In the genomic region with DNA sequence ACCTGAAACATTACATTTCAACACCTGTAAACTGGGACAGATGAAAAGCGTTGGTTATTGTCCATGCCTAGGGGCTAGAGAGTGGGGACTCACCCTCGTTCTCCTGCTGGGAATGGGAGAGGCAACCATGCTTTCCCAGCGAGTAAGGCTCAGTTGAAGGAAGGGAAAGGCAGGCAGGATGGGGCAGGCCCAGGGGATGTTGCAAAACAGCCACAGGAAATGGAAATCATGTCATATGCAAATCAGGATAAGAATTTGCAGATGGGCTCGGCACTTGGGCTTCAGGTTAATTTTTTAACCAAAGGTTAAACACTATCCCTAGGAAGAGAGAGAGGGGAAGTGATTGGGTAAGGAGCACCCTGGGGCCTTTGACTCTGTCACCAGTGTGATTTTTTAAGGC, we compare ENCODE assay signal across 8 cellular contexts. TPM values are rescaled to one million over a fixed set of nuclear protein-coding genes. Genes with fewer than 3 reads are reported as not detected.
DNase-seq lines count a peak whose midpoint lies in the region; ATAC-seq, FAIRE-seq and TF ChIP-seq lines count a peak whose summit lies in the region.

No MANE protein-coding gene starts in this region.

- CTCF ChIA-PET in A549 (lab: Yijun Ruan, JAX), result no interaction called here

- FAIRE-seq in A549 (lab: Jason Lieb, UNC), result no peak

- DNase-seq in A549 (ENCODE audit: low read depth in 1 of 2, low spot score in 1 of 2), result no peak
- DNase-seq in choroid plexus epithelial cell (ENCODE audit: low read depth), result peak; percentile 31
- no peak for DNase-seq in NCI-H2171 treated with DMSO at 0.1 percent for 48 hours (lab: John Stamatoyannopoulos, UW)
- DNase-seq in NCI-H2227 (lab: John Stamatoyannopoulos, UW; ENCODE audit: unreplicated experiment), result no peak
- DNase-seq in NCI-H2107 (lab: John Stamatoyannopoulos, UW), result no peak
- DNase-seq in brain microvascular endothelial cell, result no peak

- H3K4me2 ChIP-seq in A549, result peak overlapping the region; percentile 17; the same call in 1 of the 3 replicates

- no peaks in the 10 kb centered on the region for H3K9me3 ChIP-seq in A549

- H3K36me3 ChIP-seq in brain microvascular endothelial cell (replicated peaks), result no peaks in the 10 kb centered on the region

- no peaks in the 10 kb centered on the region for H3K27me3 ChIP-seq in brain microvascular endothelial cell (replicated peaks)

- TF ChIP-seq POLR2A in A549 (IDR thresholded peaks at IDR 0.05; ENCODE audit: low read length), result no peak
- TF ChIP-seq POLR2A in GM18951 (IDR thresholded peaks at IDR 0.05; ENCODE audit: extremely low read depth, insufficient read depth, insufficient read length), result peak; percentile 64

- 23% methylated on average over 4 of the region's 4 CpGs for WGBS in A549 (ENCODE audit: missing lambda C conversion rate)

- POLR2A ChIA-PET in A549 (lab: Yijun Ruan, JAX), result no interaction called here

- TF ChIP-seq EP300 in A549 (IDR thresholded peaks at IDR 0.05), result no peak

- TF ChIP-seq CTCF in A549 (IDR thresholded peaks at IDR 0.05), result no peak
- TF ChIP-seq CTCF in choroid plexus epithelial cell (conservative IDR thresholded peaks at IDR 0.05; ENCODE audit: low read depth, low read length), result no peak
- TF ChIP-seq CTCF in brain microvascular endothelial cell (IDR thresholded peaks at IDR 0.05; ENCODE audit: low read depth, low read length, missing control alignments), result no peak

- H3K4me1 ChIP-seq in A549, result peaks cover 6% of the 10 kb centered on the region; the same call in 1 of the 3 replicates

- H3K27ac ChIP-seq in A549 (peak overlapping the region in 1 of 2 experiments; percentile 26; a peak in 1 of 6 replicates), brain microvascular endothelial cell (no peak overlapping the region)

- TF ChIP-seq RAD21 in A549 (conservative IDR thresholded peaks at IDR 0.05 in 1 of 2, IDR thresholded peaks at IDR 0.05 in 1 of 2), result no peak

- H3K4me3 ChIP-seq in A549 (no peak overlapping the region), choroid plexus epithelial cell (ENCODE audit: low read depth, low read length) (no peak overlapping the region), brain microvascular endothelial cell (ENCODE audit: low read depth, low read length) (no peak overlapping the region)

- ATAC-seq in A549 (peak in 1 of 2 experiments; percentile 24; a peak in 1 of 6 replicates), HG03457 (IDR thresholded peaks at IDR 0.05; ENCODE audit: unreplicated experiment) (peak; percentile 46)

- in situ Hi-C loops in GM18951 (cut with MboI; ENCODE audit: low sequenced_read_pairs, unreplicated experiment), result no loop called here
- in situ Hi-C loops in brain microvascular endothelial cell (cut with HindIII; ENCODE audit: low pct_ligation_motif_present, low sequenced_read_pairs), result no loop called here

TF ChIP-seq in A549, 52 proteins besides CTCF, POLR2A, EP300 and RAD21:
- TF ChIP-seq, protein P1, sequence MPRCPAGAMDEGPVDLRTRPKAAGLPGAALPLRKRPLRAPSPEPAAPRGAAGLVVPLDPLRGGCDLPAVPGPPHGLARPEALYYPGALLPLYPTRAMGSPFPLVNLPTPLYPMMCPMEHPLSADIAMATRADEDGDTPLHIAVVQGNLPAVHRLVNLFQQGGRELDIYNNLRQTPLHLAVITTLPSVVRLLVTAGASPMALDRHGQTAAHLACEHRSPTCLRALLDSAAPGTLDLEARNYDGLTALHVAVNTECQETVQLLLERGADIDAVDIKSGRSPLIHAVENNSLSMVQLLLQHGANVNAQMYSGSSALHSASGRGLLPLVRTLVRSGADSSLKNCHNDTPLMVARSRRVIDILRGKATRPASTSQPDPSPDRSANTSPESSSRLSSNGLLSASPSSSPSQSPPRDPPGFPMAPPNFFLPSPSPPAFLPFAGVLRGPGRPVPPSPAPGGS (IDR thresholded peaks at IDR 0.05), result no peak
- no peak for TF ChIP-seq ESRRA (IDR thresholded peaks at IDR 0.05; ENCODE audit: borderline replicate concordance, low read length)
- TF ChIP-seq EHMT2 (IDR thresholded peaks at IDR 0.05; ENCODE audit: low read depth), result no peak
- TF ChIP-seq HDAC2 (IDR thresholded peaks at IDR 0.05), result no peak
- TF ChIP-seq RNF2 (IDR thresholded peaks at IDR 0.05; ENCODE audit: borderline replicate concordance, low read depth), result no peak
- no peak for TF ChIP-seq SMC3 (IDR thresholded peaks at IDR 0.05)
- TF ChIP-seq, protein P2, sequence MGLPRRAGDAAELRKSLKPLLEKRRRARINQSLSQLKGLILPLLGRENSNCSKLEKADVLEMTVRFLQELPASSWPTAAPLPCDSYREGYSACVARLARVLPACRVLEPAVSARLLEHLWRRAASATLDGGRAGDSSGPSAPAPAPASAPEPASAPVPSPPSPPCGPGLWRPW (IDR thresholded peaks at IDR 0.05), result no peak
- TF ChIP-seq JUNB (IDR thresholded peaks at IDR 0.05), result no peak
- TF ChIP-seq MAZ (IDR thresholded peaks at IDR 0.05; ENCODE audit: borderline replicate concordance, low read depth, low read length), result no peak
TF ChIP-seq in A549: peak in this region for 0.

RNA-seq across cellular contexts. Expression of a gene that starts 14.5 kb away (rescaled TPM):
- polyA plus RNA-seq in A549 (2011; rRNA removed) (0.01 TPM in 1 of 2 replicates, not detected in the other), A549 (2017; fragmentation: RNase III; extraction: RNeasy Plus Mini Kit Qiagen cat#74134 plus additional on column Dnase treatment) (not detected in 3 replicates)
- polyA plus RNA-seq in A549 (2012; cell fraction: cytosol; rRNA removed), result not detected in 2 replicates
- not detected in 2 replicates for polyA plus RNA-seq in A549 (2012; cell fraction: nucleus; rRNA removed)
- not detected in 2 replicates for polyA minus RNA-seq in A549 (2011; rRNA and poly(A)+ RNA removed)

RNA-seq across cellular contexts. Expression of a gene that starts 59.0 kb away (rescaled TPM):
- polyA plus RNA-seq in A549 (2011; rRNA removed) (not detected in 2 replicates), A549 (2017; fragmentation: RNase III; extraction: RNeasy Plus Mini Kit Qiagen cat#74134 plus additional on column Dnase treatment) (not detected in 3 replicates)
- polyA plus RNA-seq in A549 (2012; cell fraction: cytosol; rRNA removed), result not detected in 2 replicates
- polyA plus RNA-seq in A549 (2012; cell fraction: nucleus; rRNA removed), result not detected in 2 replicates
- not detected in 2 replicates for polyA minus RNA-seq in A549 (2011; rRNA and poly(A)+ RNA removed)
